20 cellular contexts compared by ENCODE assay signal in the genomic region with DNA sequence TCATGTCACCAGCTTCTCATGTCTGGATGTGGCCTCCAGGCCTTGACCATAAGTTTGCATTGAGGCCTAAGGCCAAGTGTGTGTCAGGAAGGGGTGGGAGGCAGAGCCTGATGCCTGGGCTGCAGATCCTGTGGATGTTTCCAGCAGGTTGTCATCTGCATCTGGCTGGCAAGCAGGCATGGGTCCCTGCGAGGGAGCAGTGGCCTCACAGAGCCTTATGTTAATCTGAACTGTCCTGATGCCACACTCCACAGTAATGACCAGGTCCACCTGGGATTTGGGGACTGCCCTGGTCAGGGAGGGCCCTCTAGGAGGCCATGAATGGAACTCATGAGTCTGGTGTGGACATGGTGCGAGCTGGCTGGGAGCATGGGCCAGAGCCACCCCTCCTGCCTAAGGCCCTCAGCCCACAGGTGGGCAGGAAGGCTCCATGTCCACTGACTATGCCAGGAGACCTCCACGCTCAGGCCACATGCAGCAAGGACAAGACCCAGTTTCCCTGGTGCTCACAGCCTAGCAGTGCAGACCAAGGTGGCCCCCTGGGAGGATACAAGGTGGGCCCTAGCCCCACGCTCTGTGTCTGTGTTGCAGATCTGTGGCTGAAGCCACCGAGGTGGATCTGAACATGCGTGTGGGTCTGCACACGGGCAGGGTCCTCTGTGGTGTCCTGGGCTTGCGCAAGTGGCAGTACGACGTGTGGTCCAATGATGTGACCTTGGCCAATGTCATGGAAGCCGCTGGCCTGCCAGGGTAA.
"Had no signal": no experiment of that assay in that cellular context is flagged by ENCODE, and none has a peak within 500 bp of the region (broad histone marks: within the 10 kb centered on the region; RNA-seq: fewer than 3 reads in every experiment).

No MANE protein-coding gene starts in this region.

- H3K4me3 Mint-ChIP-seq: activated naive CD4-positive, alpha-beta T cell treated with anti-CD3 and anti-CD28 coated beads, Interleukin-2, amount 10 ng/mL, durations not matched to agents 7 days and 5 days; nephron progenitor cell had no signal

- H3K27me3 Mint-ChIP-seq: activated naive CD4-positive, alpha-beta T cell treated with anti-CD3 and anti-CD28 coated beads, Interleukin-2, amount 10 ng/mL, durations not matched to agents 7 days and 5 days; progenitor cell of endocrine pancreas had no signal

- H3K36me3 ChIP-seq: spleen had no signal

- FAIRE-seq: bronchial epithelial cell, kidney had no signal

- H3K4me3 ChIP-seq: coronary artery, spleen had no signal

- H3K27ac Mint-ChIP-seq: activated naive CD4-positive, alpha-beta T cell treated with anti-CD3 and anti-CD28 coated beads, Interleukin-2, amount 10 ng/mL, durations not matched to agents 7 days and 5 days; nephron progenitor cell; progenitor cell of endocrine pancreas had no signal

- H3K9me3 ChIP-seq: spleen had no signal

- H3K9me3 Mint-ChIP-seq: activated naive CD4-positive, alpha-beta T cell treated with anti-CD3 and anti-CD28 coated beads, Interleukin-2, amount 10 ng/mL, durations not matched to agents 7 days and 5 days; nephron progenitor cell had no signal

- H3K27me3 ChIP-seq: spleen had no signal

- H3K4me1 Mint-ChIP-seq: activated naive CD4-positive, alpha-beta T cell treated with anti-CD3 and anti-CD28 coated beads, Interleukin-2, amount 10 ng/mL, durations not matched to agents 7 days and 5 days had no signal

- H3K27ac ChIP-seq: coronary artery, epithelial cell of prostate, spleen had no signal

- H3K36me3 Mint-ChIP-seq: activated naive CD4-positive, alpha-beta T cell treated with anti-CD3 and anti-CD28 coated beads, Interleukin-2, amount 10 ng/mL, durations not matched to agents 7 days and 5 days had no signal

- DNase-seq: activated CD4-positive, alpha-beta T cell treated with anti-CD3 and anti-CD28 coated beads for 1 hour; activated CD4-positive, alpha-beta T cell treated with anti-CD3 and anti-CD28 coated beads, Interleukin-2, amount 50 U/mL, for 4 hours; activated effector memory CD4-positive, alpha-beta T cell treated with Interleukin-2 at 50 U/mL for 16 hours; activated naive CD4-positive, alpha-beta T cell treated with anti-CD3 and anti-CD28 coated beads, Interleukin-2, amount 10 ng/mL, durations not matched to agents 7 days and 5 days; activated T-cell treated with anti-CD3 and anti-CD28 coated beads, Interleukin-2, amount 50 U/mL, for 48 hours; amygdala; cerebellar nuclear complex; foreskin fibroblast; kidney; mammary epithelial cell; midbrain; nephron progenitor cell; spleen; stimulated activated CD4-positive, alpha-beta T cell treated with anti-CD3 and anti-CD28 coated beads, Interleukin-4, amount 100 ng/mL, for 1 hour; stimulated activated naive CD4-positive, alpha-beta T cell treated with Interleukin-2 at 50 U/mL for 16 hours; T-helper 9 cell had no signal

- H3K4me1 ChIP-seq: spleen had no signal
